Comparison of ENCODE assay signal across 9 cellular contexts in the genomic region with DNA sequence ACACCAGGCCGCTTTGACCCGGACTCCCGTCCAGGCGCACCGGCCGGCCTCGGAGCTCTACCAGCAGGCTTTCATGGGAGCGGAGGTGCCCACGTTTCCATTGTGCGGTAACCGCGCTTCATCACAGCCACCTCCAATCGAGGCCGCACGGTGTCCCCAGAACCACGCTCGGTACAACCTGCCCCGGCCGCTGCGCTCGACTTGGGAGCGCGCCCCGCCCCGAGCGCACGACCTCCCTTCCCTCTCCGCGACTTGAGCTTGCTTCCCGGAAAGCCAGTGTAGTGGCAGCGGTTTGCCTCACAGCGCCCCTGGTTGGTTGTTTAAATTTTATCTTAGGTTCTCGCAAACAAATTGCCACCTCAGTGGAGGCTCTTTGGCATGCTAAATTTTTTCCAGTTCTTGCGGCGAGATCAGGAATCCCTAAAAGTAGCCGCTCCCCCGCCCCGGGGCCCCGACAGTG. TPM values are rescaled to one million over a fixed set of nuclear protein-coding genes. Genes with fewer than 3 reads are reported as not detected.
A peak's percentile ranks its signal among the peaks of the same experiment; 100 is the strongest.
DNase-seq lines count a peak whose midpoint lies in the region; FAIRE-seq and TF ChIP-seq lines count a peak whose summit lies in the region.
"Had no signal": no experiment of that assay in that cellular context is flagged by ENCODE, and none has a peak within 500 bp of the region (broad histone marks: within the 10 kb centered on the region; RNA-seq: fewer than 3 reads in every experiment).

No MANE protein-coding gene starts in this region.

- CTCF ChIA-PET in HEK293T (lab: Yijun Ruan, JAX), result interaction anchor here (0.6 to 1.9 kb wide), 18 partner anchors 11 to 199 kb away, joined by 3 to 12 read pairs (median 3); no protein-coding TSS in a partner anchor

- H3K27ac Mint-ChIP-seq in activated T-cell treated with anti-CD3 and anti-CD28 coated beads, Interleukin-2, amount 50 U/mL, for 24 hours, result peak overlapping the region; percentile 96

- H3K9me3 Mint-ChIP-seq in activated T-cell treated with anti-CD3 and anti-CD28 coated beads, Interleukin-2, amount 50 U/mL, for 24 hours, result no peaks in the 10 kb centered on the region

- TF ChIP-seq POLR2A in uterus (IDR thresholded peaks at IDR 0.05), result peak; percentile 4 to 30

- H3K27ac ChIP-seq in neutrophil, result peak overlapping the region; percentile 27
- H3K27ac ChIP-seq in uterus, result peak overlapping the region; percentile 93 to 97

- peaks cover 18% of the 10 kb centered on the region for H3K36me3 Mint-ChIP-seq in activated T-cell treated with anti-CD3 and anti-CD28 coated beads, Interleukin-2, amount 50 U/mL, for 24 hours (ENCODE audit: low read depth)

- H3K4me3 Mint-ChIP-seq in activated T-cell treated with anti-CD3 and anti-CD28 coated beads, Interleukin-2, amount 50 U/mL, for 24 hours, result peak overlapping the region; percentile 80

- no peak for FAIRE-seq in frontal cortex (lab: Jason Lieb, UNC)

- intact Hi-C loops in uterus (cut with DNase I; ENCODE audit: low total_unique reads), result no loop called here

- peaks cover 39% of the 10 kb centered on the region for H3K4me1 Mint-ChIP-seq in activated T-cell treated with anti-CD3 and anti-CD28 coated beads, Interleukin-2, amount 50 U/mL, for 24 hours (ENCODE audit: low read depth)

- TF ChIP-seq CTCF in neutrophil (IDR thresholded peaks at IDR 0.05) (no peak), uterus (IDR thresholded peaks at IDR 0.05) (peak in 2 of 4 experiments; percentile 31 to 55)

- DNase-seq in SHP77 (lab: John Stamatoyannopoulos, UW), result peak; percentile 43 to 45
- DNase-seq in SHP77 treated with DMSO at 0.1 percent for 48 hours (lab: John Stamatoyannopoulos, UW), result no peak
- peak; percentile 78 for DNase-seq in HEK293T (ENCODE audit: extremely low spot score)
- peak; percentile 69 to 95 (median 93) for DNase-seq in NCI-H1417 (lab: John Stamatoyannopoulos, UW)
- peak; percentile 76 for DNase-seq in activated T-cell treated with anti-CD3 and anti-CD28 coated beads, Interleukin-2, amount 50 U/mL, for 24 hours
- peak; percentile 38 to 51 for DNase-seq in frontal cortex (ENCODE audit: low spot score in 2 of 2)
- DNase-seq in uterus, result peak; percentile 83 to 86
- DNase-seq: DND-41 had no signal

- H3K4me1 ChIP-seq in neutrophil (ENCODE audit: control insufficient read depth in 1 of 2, insufficient read depth in 1 of 2, low read depth in 1 of 2, low read length in 1 of 2) (peaks cover 32 to 37% of the 10 kb centered on the region in 2 experiments), uterus (no peaks in the 10 kb centered on the region)

- peaks cover 98% of the 10 kb centered on the region for H3K27me3 ChIP-seq in neutrophil
- no peaks in the 10 kb centered on the region for H3K27me3 ChIP-seq in uterus

- H3K27me3 Mint-ChIP-seq in activated T-cell treated with anti-CD3 and anti-CD28 coated beads, Interleukin-2, amount 50 U/mL, for 24 hours, result peaks cover 67% of the 10 kb centered on the region

- no peaks in the 10 kb centered on the region for H3K36me3 ChIP-seq in neutrophil
- no peaks in the 10 kb centered on the region for H3K36me3 ChIP-seq in uterus

- H3K4me3 ChIP-seq in neutrophil (ENCODE audit: low read depth in 1 of 2, low read length in 1 of 2) (peak overlapping the region; percentile 65 to 67), uterus (peak overlapping the region; percentile 65 to 77)

- no peaks in the 10 kb centered on the region for H3K9me3 ChIP-seq in neutrophil
- no peaks in the 10 kb centered on the region for H3K9me3 ChIP-seq in uterus

- POLR2A ChIA-PET in HEK293T (lab: Yijun Ruan, JAX), result interaction anchor here (0.7 to 2.3 kb wide), 10 partner anchors 8 to 198 kb away, joined by 3 to 18 read pairs (median 4); no protein-coding TSS in a partner anchor

TF ChIP-seq in HEK293T, 16 proteins besides CTCF, POLR2A, EP300 and RAD21:
- TF ChIP-seq L3MBTL2 (conservative IDR thresholded peaks at IDR 0.05) (peak; percentile 79; the same call in 1 of the 2 replicates), BHLHE40 (IDR thresholded peaks at IDR 0.05; ENCODE audit: borderline replicate concordance) (no peak)
TF ChIP-seq in HEK293T: peak in this region for 1.

RNA-seq across cellular contexts. Expression of a gene that starts 0.3 kb away (rescaled TPM):
- total RNA-seq in frontal cortex (7.3 TPM), uterus (100 to 1,000 TPM in 1 of 4 donors, 10 to 100 TPM in 3; 42.8 to 118 (median 54.5) TPM)
